In the genomic region with DNA sequence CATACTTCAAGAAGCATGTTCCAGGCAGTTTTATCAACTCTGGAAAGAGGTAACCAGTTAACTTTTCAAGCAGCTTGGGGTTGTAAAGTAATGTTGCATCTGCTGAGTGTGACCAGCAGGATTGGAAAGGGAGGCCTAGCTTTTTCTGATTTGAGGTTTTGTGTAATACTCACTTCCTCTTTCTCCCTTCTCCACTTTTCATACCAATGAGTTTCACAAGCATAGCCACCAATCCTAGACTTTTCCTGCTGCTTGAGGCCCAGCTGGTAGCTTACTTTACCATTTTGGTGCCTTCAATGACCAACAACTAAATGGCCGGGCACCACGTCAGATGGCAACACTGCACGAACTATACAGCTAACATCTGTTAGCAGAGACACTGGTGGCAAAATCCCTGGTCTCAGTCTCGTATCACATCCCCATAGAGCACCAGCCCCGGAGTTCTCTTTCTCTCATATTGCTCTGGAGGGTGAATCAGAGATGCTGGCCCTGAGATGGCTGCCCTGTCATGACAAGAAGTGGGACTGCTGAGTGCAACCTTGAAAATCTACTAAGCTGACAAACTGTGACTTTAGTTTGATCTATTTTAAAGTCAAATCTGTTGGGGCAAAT, we compare ENCODE assay signal across 9 cellular contexts. TPM values are rescaled to one million over a fixed set of nuclear protein-coding genes. Genes with fewer than 3 reads are reported as not detected.
A peak's percentile ranks its signal among the peaks of the same experiment; 100 is the strongest.
DNase-seq lines count a peak whose midpoint lies in the region; ATAC-seq lines count a peak whose summit lies in the region.
"Had no signal": no experiment of that assay in that cellular context is flagged by ENCODE, and none has a peak within 500 bp of the region (broad histone marks: within the 10 kb centered on the region; RNA-seq: fewer than 3 reads in every experiment).

No MANE protein-coding gene starts in this region.

- no peaks in the 10 kb centered on the region for H3K27me3 Mint-ChIP-seq in activated CD4-positive, alpha-beta memory T cell treated with anti-CD3 and anti-CD28 coated beads for 36 hours

- ATAC-seq in Right ventricle myocardium superior (ENCODE audit: poor library complexity) (no peak), HG02970 (IDR thresholded peaks at IDR 0.05; ENCODE audit: low FRiP score, unreplicated experiment) (peak; percentile 87)

- H3K4me1 Mint-ChIP-seq in activated CD4-positive, alpha-beta memory T cell treated with anti-CD3 and anti-CD28 coated beads for 36 hours (ENCODE audit: low read depth) = peaks cover 2% of the 10 kb centered on the region

- DNase-seq in Right ventricle myocardium superior (peak; percentile 37), cardiac septum (ENCODE audit: low spot score) (no peak), NOMO-1 treated with DMSO at 0.1 percent for 48 hours (lab: John Stamatoyannopoulos, UW; ENCODE audit: unreplicated experiment) (peak; percentile 93), NCI-H1048 (lab: John Stamatoyannopoulos, UW) (no peak), cerebellar cortex (ENCODE audit: low spot score) (no peak), cortex of kidney (lab: John Stamatoyannopoulos, UW) (no peak)
- no peak for DNase-seq in activated CD4-positive, alpha-beta memory T cell treated with anti-CD3 and anti-CD28 coated beads for 36 hours

- CTCF ChIA-PET in activated CD4-positive, alpha-beta memory T cell treated with anti-CD3 and anti-CD28 coated beads for 36 hours (lab: Charles Lee) = interaction anchor here (0.9 kb wide), 1 partner anchor 345 kb away, joined by 3 read pairs; no protein-coding TSS in a partner anchor

- POLR2A ChIA-PET in activated CD4-positive, alpha-beta memory T cell treated with anti-CD3 and anti-CD28 coated beads for 36 hours (lab: Charles Lee) = no interaction called here

- H3K36me3 Mint-ChIP-seq in activated CD4-positive, alpha-beta memory T cell treated with anti-CD3 and anti-CD28 coated beads for 36 hours = peaks cover under 1% of the 10 kb centered on the region

- intact Hi-C loops in Right ventricle myocardium superior (cut with DNase I) (no loop called here), cardiac septum (cut with DNase I) (loop anchor here (10.0 kb wide), 1 partner anchor 192 kb away; the partner anchor contains the start of gene VCAM1)
- intact Hi-C loops in activated CD4-positive, alpha-beta memory T cell treated with anti-CD3 and anti-CD28 coated beads for 36 hours (cut with micrococcal nuclease) = no loop called here

- H3K27ac Mint-ChIP-seq in activated CD4-positive, alpha-beta memory T cell treated with anti-CD3 and anti-CD28 coated beads for 36 hours = no peak overlapping the region

- H3K9me3 Mint-ChIP-seq in activated CD4-positive, alpha-beta memory T cell treated with anti-CD3 and anti-CD28 coated beads for 36 hours = no peaks in the 10 kb centered on the region

- no peak overlapping the region for H3K4me3 Mint-ChIP-seq in activated CD4-positive, alpha-beta memory T cell treated with anti-CD3 and anti-CD28 coated beads for 36 hours

RNA-seq across cellular contexts. Expression of gene GPR88, which starts 14.8 kb away (rescaled TPM):
- total RNA-seq in Right ventricle myocardium superior = not detected
- total RNA-seq in cardiac septum = 0.13 TPM
- total RNA-seq in activated CD4-positive, alpha-beta memory T cell treated with anti-CD3 and anti-CD28 coated beads for 36 hours = not detected
- total RNA-seq: A673 had no signal

Comparison
In these comparisons a context has a peak if more than half of its experiments do, and no peak if none do; other contexts are left out.
1. DNase-seq: peak in Right ventricle myocardium superior (single experiment) and NOMO-1 treated with DMSO at 0.1 percent for 48 hours (single experiment); none in cardiac septum (single experiment), activated CD4-positive, alpha-beta memory T cell treated with anti-CD3 and anti-CD28 coated beads for 36 hours (single experiment), NCI-H1048 (single experiment), cerebellar cortex (single experiment) and cortex of kidney (single experiment).